ENCODE assay signal across 19 cellular contexts in genomic region chr6:131083687-131084086, GRCh38. TPM values are rescaled to one million over a fixed set of nuclear protein-coding genes. Genes with fewer than 3 reads are reported as not detected.
DNase-seq lines count a peak whose midpoint lies in the region; ATAC-seq, FAIRE-seq and TF ChIP-seq lines count a peak whose summit lies in the region.
"Had no signal": no experiment of that assay in that cellular context is flagged by ENCODE, and none has a peak within 500 bp of the region (broad histone marks: within the 10 kb centered on the region; RNA-seq: fewer than 3 reads in every experiment).

No MANE protein-coding gene starts in this region.

- no peak overlapping the region for H3K56ac ChIP-seq in IMR-90 (ENCODE audit: extremely low read depth, insufficient read depth, low read length)

- H3K4me1 ChIP-seq in IMR-90 (ENCODE audit: control insufficient read depth, insufficient read depth, low read length): no peaks in the 10 kb centered on the region
- H3K4me1 ChIP-seq in ascending aorta: no peaks in the 10 kb centered on the region
- H3K4me1 ChIP-seq: A549, Peyer's patch, SJCRH30 had no signal

- no peak for ATAC-seq in IMR-90 (ENCODE audit: low read depth)
- peak; percentile 92 for ATAC-seq in left colon
- ATAC-seq in HG02678 (IDR thresholded peaks at IDR 0.05; ENCODE audit: unreplicated experiment): no peak
- no peak for ATAC-seq in GM21529 (IDR thresholded peaks at IDR 0.05; ENCODE audit: unreplicated experiment)
- ATAC-seq: A549 had no signal

- H2AK9ac ChIP-seq in IMR-90 (replicated peaks; ENCODE audit: low read depth, low read length, poor library complexity): no peak overlapping the region

- TF ChIP-seq POLR2A in IMR-90 (IDR thresholded peaks at IDR 0.05; ENCODE audit: low read depth, low read length): no peak

- H2BK120ac ChIP-seq in IMR-90 (ENCODE audit: low read depth, low read length): no peak overlapping the region

- no peak overlapping the region for H3K23ac ChIP-seq in IMR-90 (ENCODE audit: low read depth, low read length)

- no peak overlapping the region for H4K8ac ChIP-seq in IMR-90 (ENCODE audit: low read depth in 2 of 2, low read length in 2 of 2)

- H3K36me3 ChIP-seq in IMR-90 (ENCODE audit: control insufficient read depth, insufficient read depth, low read length) (no peaks in the 10 kb centered on the region), ascending aorta (no peaks in the 10 kb centered on the region)
- H3K36me3 ChIP-seq: Peyer's patch, SJCRH30 had no signal

- no peaks in the 10 kb centered on the region for H4K20me1 ChIP-seq in IMR-90 (ENCODE audit: insufficient read depth, low read length)

- H3K18ac ChIP-seq in IMR-90 (ENCODE audit: low read depth, low read length): no peak overlapping the region

- dilution Hi-C loops in IMR-90 (cut with HindIII; ENCODE audit: low sequenced_read_pairs, unreplicated experiment): no loop called here

- no TSS peak for BruUV-seq in IMR-90 (replicated peaks; lab: Mats Ljungman, UMichigan)

- H3K4ac ChIP-seq in IMR-90 (ENCODE audit: low read depth, low read length): no peak overlapping the region

- H3K9me3 ChIP-seq in IMR-90 (ENCODE audit: control insufficient read depth, insufficient read depth, low read length) (0 out of 2 replicates have a peak, but pooled peaks cover 2% of the 10 kb centered on the region), ascending aorta (no peaks in the 10 kb centered on the region)
- H3K9me3 ChIP-seq: A549, Peyer's patch, SJCRH30 had no signal

- H2BK5ac ChIP-seq in IMR-90 (ENCODE audit: low read depth, low read length, poor library complexity, severe bottlenecking): no peak overlapping the region

- H3K79me1 ChIP-seq in IMR-90 (ENCODE audit: low read depth in 1 of 2, low read length in 2 of 2): no peaks in the 10 kb centered on the region

- in situ Hi-C loops in IMR-90 (cut with MboI; ENCODE audit: low sequenced_read_pairs): no loop called here

- no peak overlapping the region for H3K4me2 ChIP-seq in IMR-90 (ENCODE audit: low read depth, low read length)
- H3K4me2 ChIP-seq: A549 had no signal

- FAIRE-seq in colon (lab: Jason Lieb, UNC): peak; percentile 24
- FAIRE-seq: A549 had no signal

- H3K27ac ChIP-seq in IMR-90 (ENCODE audit: insufficient read depth, low read length): no peak overlapping the region
- no peak overlapping the region for H3K27ac ChIP-seq in ascending aorta
- H3K27ac ChIP-seq: A549, Peyer's patch, SJCRH30 had no signal

- DNase-seq in IMR-90 (peak; percentile 42), left colon (no peak), retinal pigment epithelial cell (ENCODE audit: low read depth) (peak; percentile 60), ascending aorta (ENCODE audit: low spot score in 2 of 2) (no peak)
- DNase-seq: H7, KG1, MV-4-11, NCI-H1105 treated with DMSO at 0.1 percent for 48 hours, NCI-H1694, NCI-H2081, NCI-H2171, NCI-H524 treated with DMSO at 0.1 percent for 48 hours, NCI-H82, Peyer's patch, SJCRH30 had no signal

- H2BK20ac ChIP-seq in IMR-90 (ENCODE audit: low read depth, low read length): no peak overlapping the region

- no peak overlapping the region for H2AFZ ChIP-seq in IMR-90 (replicated peaks; ENCODE audit: low read length, poor library complexity)

- no peak overlapping the region for H4K5ac ChIP-seq in IMR-90 (ENCODE audit: low read depth, low read length)

- no peak for TF ChIP-seq RAD21 in IMR-90 (IDR thresholded peaks at IDR 0.05; ENCODE audit: low read length)

- H3K4me3 ChIP-seq in IMR-90 (ENCODE audit: insufficient read depth, low read depth, low read length) (no peak overlapping the region), retinal pigment epithelial cell (ENCODE audit: low read length) (no peak overlapping the region), ascending aorta (no peak overlapping the region)
- H3K4me3 ChIP-seq: A549, Peyer's patch, SJCRH30 had no signal

- POLR2A ChIA-PET in IMR-90 (lab: Charles Lee; ENCODE audit: unreplicated experiment): no interaction called here

- H4K91ac ChIP-seq in IMR-90 (ENCODE audit: insufficient read depth, low read depth, low read length): no peak overlapping the region

- H3K9ac ChIP-seq in IMR-90 (ENCODE audit: low read depth, low read length): no peak overlapping the region

- no peaks in the 10 kb centered on the region for H3K27me3 ChIP-seq in IMR-90 (ENCODE audit: control insufficient read depth, insufficient read depth, low read length)
- H3K27me3 ChIP-seq in ascending aorta: no peaks in the 10 kb centered on the region
- H3K27me3 ChIP-seq: Peyer's patch, SJCRH30 had no signal

- CTCF ChIA-PET in IMR-90 (lab: Yijun Ruan, JAX): interaction anchor here (0.6 kb wide), 1 partner anchor 11 kb away, joined by 3 read pairs; no protein-coding TSS in a partner anchor

- no peak overlapping the region for H2AK5ac ChIP-seq in IMR-90 (ENCODE audit: low read depth, low read length)

- 80% methylated on average over 1 of the region's 3 CpGs; no CpG with 5 or more reads in 1 of the 2 experiments for WGBS in IMR-90 (ENCODE audit: extremely low coverage in 2 of 2, insufficient read length in 1 of 2), 2 experiments

- 0 out of 2 replicates have a peak, but pooled peaks cover 3% of the 10 kb centered on the region for H3K9me1 ChIP-seq in IMR-90 (ENCODE audit: insufficient read depth, low read length)

- no peak overlapping the region for H3K14ac ChIP-seq in IMR-90 (replicated peaks; ENCODE audit: low read depth, low read length)

- H2BK15ac ChIP-seq in IMR-90 (ENCODE audit: low read depth, low read length): no peak overlapping the region

- intact Hi-C loops in IMR-90 (cut with micrococcal nuclease): no loop called here
- intact Hi-C loops in left colon (cut with DNase I, micrococcal nuclease): no loop called here
- intact Hi-C loops in ascending aorta (cut with DNase I): no loop called here

- no peak for TF ChIP-seq CTCF in IMR-90 (conservative IDR thresholded peaks at IDR 0.05; ENCODE audit: low read depth, low read length)
- no peak for TF ChIP-seq CTCF in retinal pigment epithelial cell (conservative IDR thresholded peaks at IDR 0.05; ENCODE audit: low read depth, low read length)
- no peak for TF ChIP-seq CTCF in ascending aorta (IDR thresholded peaks at IDR 0.05)

TF ChIP-seq in IMR-90, 13 proteins besides CTCF, POLR2A, EP300 and RAD21:
- no peak for TF ChIP-seq NFE2L2 (IDR thresholded peaks at IDR 0.05; ENCODE audit: low read depth, low read length)
- no peak for TF ChIP-seq RFX5 (IDR thresholded peaks at IDR 0.05; ENCODE audit: low read depth, low read length)
- TF ChIP-seq MXI1 (IDR thresholded peaks at IDR 0.05; ENCODE audit: borderline replicate concordance, low read depth, low read length): no peak
TF ChIP-seq in IMR-90: peak in this region for 0.

RNA-seq across cellular contexts. Expression of gene EPB41L2, which starts 20.6 kb away (rescaled TPM):
- total RNA-seq in IMR-90 (2012; rRNA removed) (85.7 and 89.2 TPM in 2 replicates), left colon (100 to 1,000 TPM in 1 of 2 donors, 10 to 100 TPM in 1; 77.7 to 104 TPM), ascending aorta (163 TPM)
- polyA plus RNA-seq in IMR-90 (2012; rRNA removed): 81.5 and 99.8 TPM in 2 replicates
- 21.4 and 45.0 TPM in 2 replicates for polyA plus RNA-seq in IMR-90 (2012; cell fraction: cytosol; rRNA removed)
- polyA plus RNA-seq in IMR-90 (2012; cell fraction: nucleus; rRNA removed; ENCODE audit: low replicate concordance): 75.6 and 386 TPM in 2 replicates

RNA-seq across cellular contexts. Expression of gene AKAP7, which starts 51.6 kb away (rescaled TPM):
- total RNA-seq in IMR-90 (2012; rRNA removed) (0.54 and 3.3 TPM in 2 replicates), left colon (10 to 100 TPM; 14.1 to 24.0 TPM), ascending aorta (1.3 TPM)
- polyA plus RNA-seq in IMR-90 (2012; rRNA removed): 0.90 and 1.1 TPM in 2 replicates
- 0.10 and 0.18 TPM in 2 replicates for polyA plus RNA-seq in IMR-90 (2012; cell fraction: cytosol; rRNA removed)
- 0.18 and 1.1 TPM in 2 replicates for polyA plus RNA-seq in IMR-90 (2012; cell fraction: nucleus; rRNA removed; ENCODE audit: low replicate concordance)

Comparison
In these comparisons a context has a peak if more than half of its experiments do, and no peak if none do; other contexts are left out.
1. DNase-seq: peak in IMR-90 (single experiment) and retinal pigment epithelial cell (single experiment); none in left colon (0 of 2) and ascending aorta (0 of 2).